In genomic region chr18:48910972-48911545, GRCh38 we compare ENCODE assay signal across 1 cellular context.
TF ChIP-seq lines count a peak whose summit lies in the region.

No MANE protein-coding gene starts in this region.

TF ChIP-seq in WTC11, 78 proteins besides CTCF, POLR2A, EP300 and RAD21 (continued from another document):
- no peak for TF ChIP-seq GABPB1 (CRISPR knock-in tag; IDR thresholded peaks at IDR 0.05)
